12 cellular contexts compared by ENCODE assay signal in the genomic region with DNA sequence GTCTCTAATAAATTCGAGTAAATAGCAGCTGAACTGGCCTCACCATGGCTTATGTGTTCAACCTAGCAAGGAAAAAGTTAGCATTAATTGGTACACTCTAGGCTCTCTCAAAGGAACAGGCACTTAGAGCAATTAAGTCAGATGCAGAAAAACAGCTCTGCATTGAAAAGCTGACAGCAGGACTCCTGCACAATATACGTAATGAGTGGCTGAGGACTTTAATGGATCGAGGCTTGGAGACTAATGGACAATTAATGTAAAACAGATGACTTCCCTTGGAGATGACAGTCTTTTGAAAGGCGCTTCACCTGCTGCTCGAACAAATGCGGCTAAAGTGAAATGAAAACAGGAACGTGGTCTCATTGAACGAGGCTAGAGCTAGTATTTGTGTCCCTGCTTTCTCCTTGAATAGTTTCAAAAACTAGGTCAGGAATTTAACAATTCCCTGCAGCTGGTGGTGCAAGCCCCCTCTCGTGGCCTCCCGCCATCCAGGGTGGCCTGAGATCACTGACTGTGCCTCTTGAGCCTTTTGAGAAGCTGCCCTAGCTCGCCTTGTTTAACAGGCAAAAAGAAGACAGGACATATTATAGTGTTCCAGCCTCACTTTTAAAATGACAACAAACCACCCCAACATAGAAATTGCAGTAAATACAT.
DNase-seq lines count a peak whose midpoint lies in the region; ATAC-seq and TF ChIP-seq lines count a peak whose summit lies in the region.
"Had no signal": no experiment of that assay in that cellular context is flagged by ENCODE, and none has a peak within 500 bp of the region (broad histone marks: within the 10 kb centered on the region; RNA-seq: fewer than 3 reads in every experiment).

No MANE protein-coding gene starts in this region.

- no peak for TF ChIP-seq POLR2A in lower leg skin (IDR thresholded peaks at IDR 0.05)

- H3K27me3 ChIP-seq in neuron (ENCODE audit: insufficient read depth, low read length): no peaks in the 10 kb centered on the region

- H3K4me3 ChIP-seq in neuron (ENCODE audit: low read length) (peak overlapping the region; percentile 23), lower leg skin (ENCODE audit: low read depth, poor library complexity, severe bottlenecking) (no peak overlapping the region)

- 53 to 59% methylated on average over 11 of the region's 11 CpGs for WGBS in lower leg skin, 2 donors

- peaks cover 23% of the 10 kb centered on the region for H3K4me1 ChIP-seq in neuron (ENCODE audit: insufficient read depth, low read length)

- peak overlapping the region; percentile 58 for H2AFZ ChIP-seq in neuron (ENCODE audit: low read depth, low read length)

- no peaks in the 10 kb centered on the region for H3K36me3 ChIP-seq in neuron (ENCODE audit: insufficient read depth, low read length)

- ATAC-seq in GM19395 (IDR thresholded peaks at IDR 0.05; ENCODE audit: unreplicated experiment): no peak
- ATAC-seq: naive thymus-derived CD4-positive, alpha-beta T cell; T-cell had no signal

- CTCF ChIA-PET in HEK293T (lab: Yijun Ruan, JAX): interaction anchor here (0.8 to 2.7 kb wide), 4 partner anchors 26 to 59 kb away, joined by 3 to 8 read pairs (median 4); no protein-coding TSS in a partner anchor

- no peak for TF ChIP-seq CTCF in lower leg skin (IDR thresholded peaks at IDR 0.05)

- no peaks in the 10 kb centered on the region for H3K9me3 ChIP-seq in neuron (ENCODE audit: low read length)

- peak; percentile 12 for DNase-seq in HEK293T (ENCODE audit: extremely low spot score)
- peak; percentile 79 for DNase-seq in NCI-H2227 (lab: John Stamatoyannopoulos, UW; ENCODE audit: unreplicated experiment)
- peak; percentile 84 for DNase-seq in cerebellar cortex (ENCODE audit: low spot score)
- no peak for DNase-seq in stimulated activated CD4-positive, alpha-beta T cell treated with anti-CD3 and anti-CD28 coated beads, Interleukin-4, amount 100 ng/mL, for 4 hours
- no peak for DNase-seq in DMS53 (lab: John Stamatoyannopoulos, UW)
- no peak for DNase-seq in lower leg skin (ENCODE audit: low spot score in 2 of 2)
- DNase-seq: activated CD4-positive, alpha-beta T cell treated with anti-CD3 and anti-CD28 coated beads, Interleukin-2, amount 50 U/mL, for 4 hours; activated gamma-delta T cell treated with Interleukin-2 at 50 U/mL for 16 hours; naive thymus-derived CD4-positive, alpha-beta T cell; T-cell had no signal

- POLR2A ChIA-PET in HEK293T (lab: Yijun Ruan, JAX): no interaction called here

- intact Hi-C loops in lower leg skin (cut with DNase I; ENCODE audit: low total_unique reads): no loop called here

TF ChIP-seq in HEK293T, 16 proteins besides CTCF, POLR2A, EP300 and RAD21:
- TF ChIP-seq TARDBP (IDR thresholded peaks at IDR 0.05): no peak

Comparison
In these comparisons a context has a peak if more than half of its experiments do, and no peak if none do; other contexts are left out.
1. DNase-seq: peak in HEK293T (single experiment), NCI-H2227 (single experiment) and cerebellar cortex (single experiment); none in stimulated activated CD4-positive, alpha-beta T cell treated with anti-CD3 and anti-CD28 coated beads, Interleukin-4, amount 100 ng/mL, for 4 hours (0 of 2), DMS53 (single experiment) and lower leg skin (0 of 2).